In the genomic region with DNA sequence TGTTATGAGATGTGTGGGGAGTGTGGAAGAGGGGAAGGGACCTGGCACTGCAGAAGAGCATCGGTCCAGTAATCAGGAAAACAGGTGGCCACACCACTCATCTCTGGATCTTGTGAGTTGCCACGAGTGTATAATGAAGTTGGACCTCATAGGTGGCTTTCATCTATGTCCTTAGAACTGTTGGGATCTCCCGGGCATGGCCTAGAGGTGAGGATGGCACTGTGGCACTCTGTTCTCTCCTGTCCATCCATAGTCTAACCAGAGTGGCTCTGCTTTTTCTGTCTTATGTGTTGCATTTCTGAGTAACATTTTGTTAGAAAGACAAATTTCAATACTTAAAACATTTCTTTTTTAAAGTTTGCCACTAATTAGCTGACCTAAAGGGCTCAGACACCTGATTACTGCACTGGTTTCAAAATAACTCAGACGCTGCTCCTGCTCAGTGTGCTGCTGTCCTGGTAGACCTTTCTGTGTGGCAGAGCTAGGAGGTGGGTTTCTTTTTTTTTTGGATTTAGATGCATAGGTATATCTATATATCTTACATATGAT, we compare ENCODE assay signal across 38 cellular contexts. TPM values are rescaled to one million over a fixed set of nuclear protein-coding genes. Genes with fewer than 3 reads are reported as not detected.
"Had no signal": no experiment of that assay in that cellular context is flagged by ENCODE, and none has a peak within 500 bp of the region (broad histone marks: within the 10 kb centered on the region; RNA-seq: fewer than 3 reads in every experiment).

No MANE protein-coding gene starts in this region.

- H3K4me3 ChIP-seq: MG63 had no signal

- H3K9me3 ChIP-seq: MG63 had no signal

- DNase-seq: Karpas-422, Kasumi-1, MG63, MM.1S, MV-4-11, NCI-H1048, NCI-H1092, NCI-H1092 treated with DMSO at 0.1 percent for 48 hours, NCI-H1105, NCI-H1105 treated with DMSO at 0.1 percent for 48 hours, NCI-H1417, NCI-H1417 treated with DMSO at 0.1 percent for 48 hours, NCI-H1436, NCI-H1436 treated with DMSO at 0.1 percent for 48 hours, NCI-H146, NCI-H1694, NCI-H1694 treated with DMSO at 0.1 percent for 48 hours, NCI-H187, NCI-H187 treated with DMSO at 0.1 percent for 48 hours, NCI-H1930, NCI-H2029, NCI-H2029 treated with DMSO at 0.1 percent for 48 hours, NCI-H2081, NCI-H2081 treated with DMSO at 0.1 percent for 48 hours, NCI-H2107, NCI-H2171, NCI-H2171 treated with DMSO at 0.1 percent for 48 hours, NCI-H2227 treated with DMSO at 0.1 percent for 48 hours, NCI-H226, NCI-H345, NCI-H446, NCI-H446 treated with DMSO at 0.1 percent for 48 hours, NCI-H510A, NCI-H510A treated with DMSO at 0.1 percent for 48 hours had no signal

- H3K36me3 ChIP-seq: MG63 had no signal

RNA-seq across cellular contexts. Expression of gene CNMD, which starts 5.5 kb away (rescaled TPM):
- total RNA-seq: LHCN-M2, M059J, MCF 10A, NCI-H460 had no signal
